14 cellular contexts compared by ENCODE assay signal in genomic region chr1:106249365-106249764, GRCh38.
"Had no signal": no experiment of that assay in that cellular context is flagged by ENCODE, and none has a peak within 500 bp of the region (broad histone marks: within the 10 kb centered on the region; RNA-seq: fewer than 3 reads in every experiment).

No MANE protein-coding gene starts in this region.

- H3K36me3 Mint-ChIP-seq: memory B cell; naive thymus-derived CD8-positive, alpha-beta T cell had no signal

- H3K9me3 ChIP-seq: mucosa of descending colon had no signal

- ATAC-seq: activated CD4-positive, CD25-positive, alpha-beta regulatory T cell treated with anti-CD3 and anti-CD28 coated beads, Interleukin-2, amount 50 U/mL, for 24 hours; effector memory CD8-positive, alpha-beta T cell; foreskin keratinocyte; left ventricle myocardium superior; mucosa of descending colon; naive thymus-derived CD8-positive, alpha-beta T cell had no signal

- H3K27me3 Mint-ChIP-seq: effector memory CD8-positive, alpha-beta T cell; memory B cell; naive thymus-derived CD8-positive, alpha-beta T cell had no signal

- H3K4me1 Mint-ChIP-seq: memory B cell; naive thymus-derived CD8-positive, alpha-beta T cell had no signal

- H3K4me3 ChIP-seq: mucosa of descending colon had no signal

- DNase-seq: activated CD4-positive, alpha-beta T cell treated with anti-CD3 and anti-CD28 coated beads, Interleukin-2, amount 50 U/mL, for 1 hour; activated naive CD4-positive, alpha-beta T cell treated with Interleukin-2 at 50 U/mL for 16 hours; aorta; dermis blood vessel endothelial cell; effector memory CD8-positive, alpha-beta T cell; foreskin keratinocyte; kidney glomerular epithelial cell; left ventricle myocardium superior; mucosa of descending colon; naive thymus-derived CD8-positive, alpha-beta T cell; stimulated activated CD4-positive, alpha-beta T cell treated with anti-CD3 and anti-CD28 coated beads, Interleukin-1b, Interleukin-23, amount 100 ng/mL, for 48 hours had no signal

- H3K4me3 Mint-ChIP-seq: activated T-helper 1 cell treated with anti-CD3 and anti-CD28 coated beads, Interleukin-12 subunit alpha, Interleukin-12 subunit beta, Interleukin-2, Interleukin-4 antibody, amounts not matched to agents 30 ng/mL and 10 ng/mL and 1 ng/mL, durations not matched to agents 14 hours and 24 hours and 36 hours; effector memory CD8-positive, alpha-beta T cell; memory B cell; naive thymus-derived CD8-positive, alpha-beta T cell had no signal

- H3K27ac Mint-ChIP-seq: activated T-helper 1 cell treated with anti-CD3 and anti-CD28 coated beads, Interleukin-12 subunit alpha, Interleukin-12 subunit beta, Interleukin-2, Interleukin-4 antibody, amounts not matched to agents 30 ng/mL and 10 ng/mL and 1 ng/mL, durations not matched to agents 14 hours and 24 hours and 36 hours; effector memory CD8-positive, alpha-beta T cell; memory B cell; naive thymus-derived CD8-positive, alpha-beta T cell had no signal

- H3K27ac ChIP-seq: foreskin keratinocyte had no signal

- H3K27me3 ChIP-seq: foreskin keratinocyte had no signal
